27 cellular contexts compared by ENCODE assay signal in the genomic region with DNA sequence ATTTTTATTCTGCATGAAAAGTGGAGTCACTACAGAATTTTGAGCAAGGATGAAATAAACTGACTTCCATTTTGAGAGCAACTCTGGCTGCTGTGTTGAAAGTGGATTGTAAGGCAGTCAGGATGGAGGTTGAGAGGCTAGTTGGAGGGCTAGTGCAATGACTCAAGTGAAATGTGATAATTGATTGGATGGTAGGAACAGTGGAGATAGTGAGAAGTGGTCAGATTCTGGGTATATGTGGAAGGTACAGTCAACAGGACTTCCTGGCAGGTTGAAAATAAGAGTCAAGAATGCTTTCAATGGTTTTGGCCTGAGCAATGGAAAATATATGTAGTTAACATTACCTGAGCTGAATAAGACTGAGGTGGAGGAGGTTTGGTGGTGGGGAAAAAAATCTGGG.
"Had no signal": no experiment of that assay in that cellular context is flagged by ENCODE, and none has a peak within 500 bp of the region (broad histone marks: within the 10 kb centered on the region; RNA-seq: fewer than 3 reads in every experiment).

No MANE protein-coding gene starts in this region.

- DNase-seq: naive thymus-derived CD4-positive, alpha-beta T cell; natural killer cell; occipital lobe; ovary; posterior cingulate gyrus; psoas muscle; right cardiac atrium; right lobe of liver; sigmoid colon; small intestine; stimulated activated CD4-positive, alpha-beta T cell treated with anti-CD3 and anti-CD28 coated beads, Interleukin-15, amount 100 ng/mL, for 24 hours; stimulated activated CD4-positive, alpha-beta T cell treated with anti-CD3 and anti-CD28 coated beads, Interleukin-2, amount 100 ng/mL, for 24 hours; stimulated activated CD4-positive, alpha-beta T cell treated with anti-CD3 and anti-CD28 coated beads, Interleukin-2, amount 100 ng/mL, for 48 hours; stimulated activated CD4-positive, alpha-beta T cell treated with anti-CD3 and anti-CD28 coated beads, Interleukin-4, amount 100 ng/mL, for 24 hours; stimulated activated naive CD4-positive, alpha-beta T cell; thyroid gland; trophoblast cell; upper lobe of left lung had no signal

- H3K27ac Mint-ChIP-seq: natural killer cell; nephron; neural progenitor cell; progenitor cell of endocrine pancreas; stimulated activated memory B cell treated with anti-CD40 and anti-IgM and Interleukin-4, amounts not matched to agents 10 μg/mL and 1 μg/mL and 100 μg/mL, for 72 hours; stimulated activated naive CD8-positive, alpha-beta T cell treated with anti-CD3 and anti-CD28 coated beads, Interleukin-15, Interleukin-2, amounts not matched to agents 100 ng/mL and 50 ng/mL, for 24 hours had no signal

- H3K4me1 Mint-ChIP-seq: naive thymus-derived CD4-positive, alpha-beta T cell; natural killer cell; nephron; neural progenitor cell; stimulated activated memory B cell treated with anti-CD40 and anti-IgM and Interleukin-4, amounts not matched to agents 10 μg/mL and 1 μg/mL and 100 μg/mL, for 72 hours had no signal

- H3K36me3 ChIP-seq: neural progenitor cell, ovary, right lobe of liver, sigmoid colon, thoracic aorta, thyroid gland, tibial nerve, upper lobe of left lung, vagina had no signal

- H3K4me3 ChIP-seq: neural progenitor cell, ovary, psoas muscle, right lobe of liver, sigmoid colon, thoracic aorta, thyroid gland, tibial nerve, upper lobe of left lung, vagina had no signal

- ATAC-seq: naive thymus-derived CD4-positive, alpha-beta T cell; natural killer cell; psoas muscle; right cardiac atrium; right lobe of liver; stimulated activated memory B cell treated with anti-CD40 and anti-IgM and Interleukin-4, amounts not matched to agents 10 μg/mL and 1 μg/mL and 100 μg/mL, for 72 hours had no signal

- H3K9me3 ChIP-seq: ovary, psoas muscle, right lobe of liver, sigmoid colon, thoracic aorta, thyroid gland, tibial nerve, upper lobe of left lung, vagina had no signal

- H3K27ac ChIP-seq: neural progenitor cell, ovary, parathyroid adenoma, psoas muscle, right lobe of liver, sigmoid colon, thoracic aorta, thyroid gland, tibial nerve, upper lobe of left lung, vagina had no signal

- H3K27me3 ChIP-seq: neural progenitor cell, ovary, right lobe of liver, sigmoid colon, thyroid gland, tibial nerve, upper lobe of left lung, vagina had no signal

- H3K4me3 Mint-ChIP-seq: naive thymus-derived CD4-positive, alpha-beta T cell; natural killer cell; nephron; neural progenitor cell; stimulated activated memory B cell treated with anti-CD40 and anti-IgM and Interleukin-4, amounts not matched to agents 10 μg/mL and 1 μg/mL and 100 μg/mL, for 72 hours; stimulated activated naive CD8-positive, alpha-beta T cell treated with anti-CD3 and anti-CD28 coated beads, Interleukin-15, Interleukin-2, amounts not matched to agents 100 ng/mL and 50 ng/mL, for 24 hours had no signal

- H3K36me3 Mint-ChIP-seq: naive thymus-derived CD4-positive, alpha-beta T cell; natural killer cell; neural progenitor cell; stimulated activated memory B cell treated with anti-CD40 and anti-IgM and Interleukin-4, amounts not matched to agents 10 μg/mL and 1 μg/mL and 100 μg/mL, for 72 hours had no signal

- H3K9me3 Mint-ChIP-seq: natural killer cell; nephron; neural progenitor cell; stimulated activated memory B cell treated with anti-CD40 and anti-IgM and Interleukin-4, amounts not matched to agents 10 μg/mL and 1 μg/mL and 100 μg/mL, for 72 hours; stimulated activated naive CD8-positive, alpha-beta T cell treated with anti-CD3 and anti-CD28 coated beads, Interleukin-15, Interleukin-2, amounts not matched to agents 100 ng/mL and 50 ng/mL, for 24 hours had no signal

- H3K27me3 Mint-ChIP-seq: progenitor cell of endocrine pancreas; stimulated activated memory B cell treated with anti-CD40 and anti-IgM and Interleukin-4, amounts not matched to agents 10 μg/mL and 1 μg/mL and 100 μg/mL, for 72 hours had no signal

- H3K4me1 ChIP-seq: neural progenitor cell, parathyroid adenoma, psoas muscle, right lobe of liver, sigmoid colon, thyroid gland, upper lobe of left lung, vagina had no signal
